16 cellular contexts compared by ENCODE assay signal in genomic region chr1:217354900-217355299, GRCh38.
DNase-seq lines count a peak whose midpoint lies in the region; ATAC-seq and TF ChIP-seq lines count a peak whose summit lies in the region.
"Had no signal": no experiment of that assay in that cellular context is flagged by ENCODE, and none has a peak within 500 bp of the region (broad histone marks: within the 10 kb centered on the region; RNA-seq: fewer than 3 reads in every experiment).

No MANE protein-coding gene starts in this region.

- peak; percentile 33 for DNase-seq in HT-29 (ENCODE audit: low spot score)
- peak; percentile 52 for DNase-seq in epithelial cell of proximal tubule (ENCODE audit: low read depth)
- DNase-seq in left colon = no peak
- DNase-seq in renal cortical epithelial cell (ENCODE audit: low read depth) = peak; percentile 93
- DNase-seq in DMS53 treated with DMSO at 0.1 percent for 48 hours (lab: John Stamatoyannopoulos, UW; ENCODE audit: unreplicated experiment) = no peak
- DNase-seq in NCI-H226 = no peak
- DNase-seq in NOMO-1 treated with dmso at 0.1 percent for 144 hours (lab: John Stamatoyannopoulos, UW; ENCODE audit: unreplicated experiment) = no peak
- DNase-seq: Calu3; CD8-positive, alpha-beta T cell; DND-41; EL; GM23248; IMR-90 had no signal

- intact Hi-C loops in left colon (cut with DNase I, micrococcal nuclease) = no loop called here

- TF ChIP-seq CTCF in epithelial cell of proximal tubule (conservative IDR thresholded peaks at IDR 0.05; ENCODE audit: low read depth, low read length) = no peak

- no peak overlapping the region for H3K4me3 ChIP-seq in epithelial cell of proximal tubule (ENCODE audit: low read depth, low read length)
- H3K4me3 ChIP-seq: BLaER1 treated with 17β-estradiol and CSF1 and Interleukin-3, amounts not matched to agents 10 nM and 100 nM; GM12878; GM23248; HAP-1 had no signal

- peak; percentile 72 for ATAC-seq in left colon
- ATAC-seq: CD8-positive, alpha-beta T cell; GM12878 had no signal

Comparison
In these comparisons a context has a peak if more than half of its experiments do, and no peak if none do; other contexts are left out.
1. DNase-seq: peak in HT-29 (single experiment), epithelial cell of proximal tubule (single experiment) and renal cortical epithelial cell (single experiment); none in left colon (0 of 2), DMS53 treated with DMSO at 0.1 percent for 48 hours (single experiment), NCI-H226 (single experiment) and NOMO-1 treated with dmso at 0.1 percent for 144 hours (single experiment).